8 cellular contexts compared by ENCODE assay signal in the genomic region with DNA sequence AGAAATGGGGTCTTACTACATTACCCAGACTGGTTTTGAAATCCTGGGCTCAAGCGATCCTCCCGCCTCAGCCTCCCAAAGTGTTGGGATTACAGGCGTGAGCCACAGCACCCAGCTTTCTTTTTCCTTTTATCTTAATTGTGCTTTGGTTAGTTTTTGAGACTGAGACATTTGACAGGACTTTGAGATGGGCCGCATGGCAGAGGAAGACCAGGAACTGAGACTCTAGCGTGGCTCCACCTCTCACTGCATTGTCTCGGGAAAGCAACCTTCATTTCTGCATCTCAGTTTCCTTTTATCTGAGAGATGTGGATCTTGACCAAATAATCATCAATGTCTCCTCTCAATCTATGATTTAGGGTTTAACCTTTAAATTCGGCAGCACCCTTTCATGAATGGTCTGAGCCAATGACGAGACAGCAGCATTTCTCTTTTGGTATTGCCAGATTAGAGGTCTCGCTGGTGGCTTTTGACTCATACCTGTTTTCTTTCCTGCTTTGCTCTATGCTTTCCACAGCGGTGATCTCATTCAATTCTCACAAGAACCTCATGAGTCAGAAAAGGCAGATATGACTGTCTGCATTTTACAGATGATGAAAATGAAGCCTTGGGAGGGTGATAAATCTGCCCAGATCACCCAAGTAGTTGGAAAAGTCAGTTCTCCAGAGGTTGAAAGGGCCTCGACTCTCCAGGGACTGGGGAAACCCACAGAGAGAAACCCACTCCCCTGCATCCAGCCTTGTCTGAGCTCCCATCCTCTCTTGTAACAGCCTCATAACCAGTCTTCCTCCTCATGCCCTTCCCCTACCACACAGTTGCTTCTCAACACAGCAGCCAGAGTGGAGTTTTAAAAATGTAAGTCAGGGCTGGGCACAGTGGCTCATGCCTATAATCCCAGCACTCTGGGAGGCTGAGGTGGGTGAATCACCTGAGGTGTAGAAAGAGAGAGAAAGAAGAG.
DNase-seq lines count a peak whose midpoint lies in the region; ATAC-seq, FAIRE-seq and TF ChIP-seq lines count a peak whose summit lies in the region.

No MANE protein-coding gene starts in this region.

- H3K36me3 Mint-ChIP-seq in T-helper 2 cell treated with Interferon-gamma antibody and Interleukin-4, amounts not matched to agents 5 μg/mL and 100 μg/mL, for 36 hours (ENCODE audit: low read depth), result no peaks in the 10 kb centered on the region

- H3K27ac Mint-ChIP-seq in T-helper 2 cell treated with Interferon-gamma antibody and Interleukin-4, amounts not matched to agents 5 μg/mL and 100 μg/mL, for 36 hours, result peak overlapping the region; percentile 92

- H3K36me3 ChIP-seq in left lung, result no peaks in the 10 kb centered on the region

- peaks cover 0 to 22% of the 10 kb centered on the region in 2 donors for H3K27me3 ChIP-seq in left lung

- H3K27me3 Mint-ChIP-seq in T-helper 2 cell treated with Interferon-gamma antibody and Interleukin-4, amounts not matched to agents 5 μg/mL and 100 μg/mL, for 36 hours (ENCODE audit: low read depth), result peaks cover 13% of the 10 kb centered on the region

- H3K4me3 ChIP-seq in left lung, result no peak overlapping the region

- TF ChIP-seq CTCF in left lung (IDR thresholded peaks at IDR 0.05), result no peak

- CTCF ChIA-PET in HEK293T (lab: Yijun Ruan, JAX), result interaction anchor here (0.9 kb wide), 1 partner anchor 12 kb away, joined by 3 read pairs; no protein-coding TSS in a partner anchor

- H3K9me3 Mint-ChIP-seq in T-helper 2 cell treated with Interferon-gamma antibody and Interleukin-4, amounts not matched to agents 5 μg/mL and 100 μg/mL, for 36 hours, result no peaks in the 10 kb centered on the region

- intact Hi-C loops in left lung (cut with DNase I), result no loop called here

- peaks cover 31% of the 10 kb centered on the region for H3K4me1 Mint-ChIP-seq in T-helper 2 cell treated with Interferon-gamma antibody and Interleukin-4, amounts not matched to agents 5 μg/mL and 100 μg/mL, for 36 hours (ENCODE audit: low read depth)

- peak; percentile 69 for ATAC-seq in HG02763 (IDR thresholded peaks at IDR 0.05; ENCODE audit: unreplicated experiment)
- peak; percentile 87 for ATAC-seq in esophagus mucosa
- ATAC-seq in left lung, result no peak

- H3K4me3 Mint-ChIP-seq in T-helper 2 cell treated with Interferon-gamma antibody and Interleukin-4, amounts not matched to agents 5 μg/mL and 100 μg/mL, for 36 hours, result peak overlapping the region; percentile 68

- no peak overlapping the region for H3K27ac ChIP-seq in left lung
- no peak overlapping the region for H3K27ac ChIP-seq in caudate nucleus (ENCODE audit: low read depth, low read length)

- no peaks in the 10 kb centered on the region for H3K4me1 ChIP-seq in left lung

- DNase-seq in GM18507 (ENCODE audit: extremely low spot score, insufficient read length, low read depth) (peak; percentile 5), left lung (no peak), HEK293T (ENCODE audit: extremely low spot score) (no peak), caudate nucleus (lab: John Stamatoyannopoulos, UW) (no peak), GF-D8 (lab: John Stamatoyannopoulos, UW) (no peak)
- peak; percentile 79 for DNase-seq in T-helper 2 cell treated with Interferon-gamma antibody and Interleukin-4, amounts not matched to agents 5 μg/mL and 100 μg/mL, for 36 hours (ENCODE audit: low spot score)

- FAIRE-seq in GM18507 (lab: Jason Lieb, UNC), result peak; percentile 65

- H3K9me3 ChIP-seq in left lung, result no peaks in the 10 kb centered on the region

- POLR2A ChIA-PET in HEK293T (lab: Yijun Ruan, JAX), result interaction anchor here (1.9 kb wide), 1 partner anchor 85 kb away, joined by 9 read pairs; a partner anchor contains a TSS

TF ChIP-seq in HEK293T, 16 proteins besides CTCF, POLR2A, EP300 and RAD21:
- TF ChIP-seq ZNF384 (IDR thresholded peaks at IDR 0.05), result no peak
- no peak for TF ChIP-seq HDGF (IDR thresholded peaks at IDR 0.05; ENCODE audit: borderline replicate concordance)
- no peak for TF ChIP-seq SP1 (IDR thresholded peaks at IDR 0.05)
- TF ChIP-seq FOXM1 (IDR thresholded peaks at IDR 0.05; ENCODE audit: borderline replicate concordance), result no peak
- no peak for TF ChIP-seq TARDBP (IDR thresholded peaks at IDR 0.05)
- no peak for TF ChIP-seq LEF1 (IDR thresholded peaks at IDR 0.05; ENCODE audit: borderline replicate concordance)
- TF ChIP-seq L3MBTL2 (conservative IDR thresholded peaks at IDR 0.05), result no peak
- no peak for TF ChIP-seq NFRKB (IDR thresholded peaks at IDR 0.05)
- no peak for TF ChIP-seq FOXA1 (IDR thresholded peaks at IDR 0.05)
- TF ChIP-seq SUZ12 (IDR thresholded peaks at IDR 0.05), result no peak
- no peak for TF ChIP-seq ARNT (IDR thresholded peaks at IDR 0.05)
- TF ChIP-seq FOXK2 (IDR thresholded peaks at IDR 0.05), result no peak
- TF ChIP-seq BHLHE40 (IDR thresholded peaks at IDR 0.05; ENCODE audit: borderline replicate concordance), result no peak
- no peak for TF ChIP-seq ELF4 (IDR thresholded peaks at IDR 0.05)
- TF ChIP-seq CTBP1 (IDR thresholded peaks at IDR 0.05; ENCODE audit: borderline replicate concordance), result no peak
- TF ChIP-seq, protein P1, sequence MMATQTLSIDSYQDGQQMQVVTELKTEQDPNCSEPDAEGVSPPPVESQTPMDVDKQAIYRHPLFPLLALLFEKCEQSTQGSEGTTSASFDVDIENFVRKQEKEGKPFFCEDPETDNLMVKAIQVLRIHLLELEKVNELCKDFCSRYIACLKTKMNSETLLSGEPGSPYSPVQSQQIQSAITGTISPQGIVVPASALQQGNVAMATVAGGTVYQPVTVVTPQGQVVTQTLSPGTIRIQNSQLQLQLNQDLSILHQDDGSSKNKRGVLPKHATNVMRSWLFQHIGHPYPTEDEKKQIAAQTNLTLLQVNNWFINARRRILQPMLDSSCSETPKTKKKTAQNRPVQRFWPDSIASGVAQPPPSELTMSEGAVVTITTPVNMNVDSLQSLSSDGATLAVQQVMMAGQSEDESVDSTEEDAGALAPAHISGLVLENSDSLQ (IDR thresholded peaks at IDR 0.05), result no peak

Comparison
In these comparisons a context has a peak if more than half of its experiments do, and no peak if none do; other contexts are left out.
1. DNase-seq: peak in GM18507 (single experiment) and T-helper 2 cell treated with Interferon-gamma antibody and Interleukin-4, amounts not matched to agents 5 μg/mL and 100 μg/mL, for 36 hours (single experiment); none in left lung (0 of 2), HEK293T (single experiment), caudate nucleus (0 of 61) and GF-D8 (single experiment).